21 cellular contexts compared by ENCODE assay signal in the genomic region with DNA sequence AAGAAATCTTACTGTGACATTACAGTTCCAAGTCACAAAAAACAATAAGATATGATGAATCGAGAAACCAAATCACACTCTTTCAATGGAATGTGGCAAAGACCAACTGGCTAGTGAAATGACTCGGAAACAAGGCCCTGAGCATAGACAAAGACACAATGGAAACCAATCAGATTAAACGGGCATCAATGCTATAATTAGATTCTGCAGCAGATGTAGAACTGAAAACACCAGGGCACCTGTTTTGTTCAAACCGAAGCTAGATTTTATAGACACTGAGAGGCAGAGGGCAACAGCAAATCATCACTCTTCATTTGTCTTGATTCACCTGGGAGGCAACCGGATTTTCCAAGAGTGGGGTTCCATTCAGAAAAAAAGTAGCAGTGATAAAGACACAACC.
A peak's percentile ranks its signal among the peaks of the same experiment; 100 is the strongest.
DNase-seq lines count a peak whose midpoint lies in the region; ATAC-seq, FAIRE-seq and TF ChIP-seq lines count a peak whose summit lies in the region.
"Had no signal": no experiment of that assay in that cellular context is flagged by ENCODE, and none has a peak within 500 bp of the region (broad histone marks: within the 10 kb centered on the region; RNA-seq: fewer than 3 reads in every experiment).

No MANE protein-coding gene starts in this region.

- no peaks in the 10 kb centered on the region for H3K23me2 ChIP-seq in H1 (ENCODE audit: low read depth, low read length)

- ATAC-seq in HG03280 (IDR thresholded peaks at IDR 0.05; ENCODE audit: unreplicated experiment): no peak
- no peak for ATAC-seq in left colon
- ATAC-seq: left lobe of liver, WTC11 had no signal

- CTCF ChIA-PET in H1 (lab: Charles Lee; ENCODE audit: partially characterized antibody): no interaction called here

- H4K20me1 ChIP-seq in H1 (replicated peaks in 1 of 2; ENCODE audit: control insufficient read depth in 1 of 2, insufficient read depth in 2 of 2, low read length in 2 of 2) (no peaks in the 10 kb centered on the region), hepatocyte (ENCODE audit: insufficient read depth, poor library complexity, severe bottlenecking) (no peaks in the 10 kb centered on the region)

- H4K5ac ChIP-seq in H1 (ENCODE audit: insufficient read length, low read depth, low read length) (no peak overlapping the region), mesendoderm (ENCODE audit: low read length) (no peak overlapping the region)

- TF ChIP-seq RAD21 in H1 (IDR thresholded peaks at IDR 0.05 in 1 of 2, conservative IDR thresholded peaks at IDR 0.05 in 1 of 2; ENCODE audit: low read depth in 2 of 2, low read length in 2 of 2): no peak

- H3K27ac ChIP-seq in H1 (ENCODE audit: low read depth, low read length) (no peak overlapping the region), hepatocyte (no peak overlapping the region), mesendoderm (ENCODE audit: low read depth, low read length) (no peak overlapping the region)
- H3K27ac ChIP-seq: adrenal gland, breast epithelium, coronary artery had no signal

- no peak for TF ChIP-seq POLR2A in H1 (IDR thresholded peaks at IDR 0.05; ENCODE audit: control extremely low read depth in 1 of 2, low read depth in 2 of 2, low read length in 2 of 2)

- intact Hi-C loops in left colon (cut with DNase I, micrococcal nuclease): no loop called here

- 97% methylated on average over 5 of the region's 5 CpGs; no CpG with 5 or more reads in 1 of the 2 experiments for WGBS in H1 (ENCODE audit: extremely low coverage in 1 of 2, insufficient coverage in 1 of 2, insufficient read length in 1 of 2, insufficient replicate concordance in 2 of 2, low coverage in 1 of 2, low lambda C conversion rate in 2 of 2, missing lambda C conversion rate in 1 of 2), 2 experiments
- WGBS in hepatocyte (ENCODE audit: low lambda C conversion rate, missing lambda C conversion rate): 93% methylated on average over 5 of the region's 5 CpGs
- no CpG with 5 or more reads among the region's 5 CpGs for WGBS in mesendoderm (ENCODE audit: extremely low coverage, insufficient coverage, low lambda C conversion rate)

- no peaks in the 10 kb centered on the region for H3K79me2 ChIP-seq in H1 (ENCODE audit: control insufficient read depth in 1 of 2, insufficient read depth in 2 of 2, low read length in 2 of 2)
- no peaks in the 10 kb centered on the region for H3K79me2 ChIP-seq in hepatocyte
- H3K79me2 ChIP-seq in mesendoderm (ENCODE audit: control insufficient read depth, insufficient read depth, low read length): no peaks in the 10 kb centered on the region

- H2AK5ac ChIP-seq in H1 (ENCODE audit: low read depth, low read length) (no peak overlapping the region), mesendoderm (ENCODE audit: low read length) (no peak overlapping the region)

- H3K4me1 ChIP-seq in H1 (replicated peaks in 1 of 4; ENCODE audit: control insufficient read depth in 3 of 4, insufficient read depth in 4 of 4, low read length in 3 of 4) (peaks cover 0 to 3% (median 0%) of the 10 kb centered on the region in 4 experiments; a peak in 2 of 7 replicates), hepatocyte (ENCODE audit: insufficient read depth) (no peaks in the 10 kb centered on the region), mesendoderm (ENCODE audit: control insufficient read depth, low read depth, low read length) (no peaks in the 10 kb centered on the region)
- H3K4me1 ChIP-seq: adrenal gland, breast epithelium had no signal

- H3K9me3 ChIP-seq in H1 (ENCODE audit: insufficient read depth in 2 of 2, low read depth in 1 of 2, low read length in 1 of 2) (peaks cover 0 to 2% of the 10 kb centered on the region in 2 experiments; a peak in 2 of 4 replicates), hepatocyte (ENCODE audit: low read depth) (no peaks in the 10 kb centered on the region)
- H3K9me3 ChIP-seq: adrenal gland, breast epithelium had no signal

- H2BK15ac ChIP-seq in H1 (ENCODE audit: low read length): no peak overlapping the region
- H2BK15ac ChIP-seq in mesendoderm (replicated peaks; ENCODE audit: low read depth): no peak overlapping the region

- POLR2A ChIA-PET in H1 (lab: Charles Lee; ENCODE audit: partially characterized antibody): no interaction called here

- no peak overlapping the region for H4K8ac ChIP-seq in H1 (ENCODE audit: extremely low read depth, insufficient read depth, low read length)
- no peak overlapping the region for H4K8ac ChIP-seq in mesendoderm (ENCODE audit: low read depth, low read length)

- H2BK120ac ChIP-seq in H1 (replicated peaks; ENCODE audit: low read depth, low read length): no peak overlapping the region
- no peak overlapping the region for H2BK120ac ChIP-seq in mesendoderm (ENCODE audit: low read depth, low read length)

- H4K91ac ChIP-seq in H1 (replicated peaks; ENCODE audit: insufficient read length, low read length): no peak overlapping the region

- H3K4ac ChIP-seq in H1 (replicated peaks; ENCODE audit: insufficient read length, low read depth, low read length) (no peak overlapping the region), mesendoderm (ENCODE audit: low read depth, low read length) (no peak overlapping the region)

- H3K36me3 ChIP-seq in H1 (ENCODE audit: control insufficient read depth in 2 of 4, insufficient read depth in 4 of 4, low read length in 3 of 4): no peaks in the 10 kb centered on the region
- no peaks in the 10 kb centered on the region for H3K36me3 ChIP-seq in hepatocyte (replicated peaks; ENCODE audit: insufficient read depth, low read depth)
- H3K36me3 ChIP-seq in mesendoderm (ENCODE audit: control insufficient read depth, insufficient read depth, low read length): no peaks in the 10 kb centered on the region
- H3K36me3 ChIP-seq: adrenal gland, breast epithelium had no signal

- TF ChIP-seq CTCF in H1 (IDR thresholded peaks at IDR 0.05; ENCODE audit: control extremely low read depth in 1 of 3, insufficient read depth in 1 of 3, low read depth in 1 of 3, low read length in 3 of 3) (no peak), hepatocyte (IDR thresholded peaks at IDR 0.05; ENCODE audit: poor library complexity) (no peak)

- TF ChIP-seq EP300 in H1 (IDR thresholded peaks at IDR 0.05; ENCODE audit: borderline replicate concordance in 1 of 2, low read depth in 2 of 2, low read length in 2 of 2): no peak

- H3K18ac ChIP-seq in H1 (ENCODE audit: extremely low read depth, low read length): no peak overlapping the region
- H3K18ac ChIP-seq in mesendoderm (ENCODE audit: low read length): no peak overlapping the region

- H2AFZ ChIP-seq in H1 (ENCODE audit: low read length) (0 out of 2 replicates have a peak overlapping the region, but pooled peaks have one; percentile 21), hepatocyte (no peak overlapping the region)

- H3K9me2 ChIP-seq in hepatocyte (replicated peaks; ENCODE audit: insufficient read depth): no peaks in the 10 kb centered on the region

- no peak overlapping the region for H2BK20ac ChIP-seq in H1 (ENCODE audit: low read length)

- H3K9ac ChIP-seq in H1 (replicated peaks in 1 of 4; ENCODE audit: extremely low read depth in 1 of 4, low read depth in 3 of 4, low read length in 3 of 4) (no peak overlapping the region), mesendoderm (ENCODE audit: low read length) (no peak overlapping the region)

- H3K4me2 ChIP-seq in H1 (ENCODE audit: insufficient read depth in 1 of 2, low read depth in 2 of 2, low read length in 2 of 2): no peak overlapping the region
- no peak overlapping the region for H3K4me2 ChIP-seq in hepatocyte
- H3K4me2 ChIP-seq in mesendoderm (ENCODE audit: low read length): no peak overlapping the region

- DNase-seq in DMS153 (lab: John Stamatoyannopoulos, UW) (peak; percentile 89), NCI-H1105 treated with DMSO at 0.1 percent for 48 hours (lab: John Stamatoyannopoulos, UW) (peak; percentile 89), NCI-H82 (lab: John Stamatoyannopoulos, UW) (peak; percentile 95), H1 (ENCODE audit: low read depth in 1 of 2, low spot score in 2 of 2) (no peak), hepatocyte (ENCODE audit: low spot score) (no peak), left colon (no peak), mesendoderm (no peak)
- DNase-seq: activated CD4-positive, alpha-beta T cell treated with anti-CD3 and anti-CD28 coated beads, Interleukin-2, amount 50 U/mL, for 4 hours; adrenal gland; CD8-positive, alpha-beta memory T cell; HCEC 1CT; NCI-H187 treated with DMSO at 0.1 percent for 48 hours; stimulated activated CD4-positive, alpha-beta T cell treated with anti-CD3 and anti-CD28 coated beads, Interleukin-4, amount 100 ng/mL, for 4 hours; T-helper 9 cell; trophoblast cell had no signal

- H2BK12ac ChIP-seq in H1 (ENCODE audit: low read depth, low read length): no peak overlapping the region

- H3K23ac ChIP-seq in H1 (ENCODE audit: insufficient read length): no peak overlapping the region
- H3K23ac ChIP-seq in mesendoderm (ENCODE audit: low read length): no peak overlapping the region

- FAIRE-seq in H1 (lab: Jason Lieb, UNC): peak; percentile 24
- FAIRE-seq: endometrium had no signal

- H3K79me1 ChIP-seq in H1 (ENCODE audit: low read depth, low read length) (no peaks in the 10 kb centered on the region), mesendoderm (ENCODE audit: low read length) (no peaks in the 10 kb centered on the region)

- no peaks in the 10 kb centered on the region for H3K27me3 ChIP-seq in H1 (replicated peaks in 1 of 4; ENCODE audit: control insufficient read depth in 3 of 4, extremely low read depth in 1 of 4, insufficient read depth in 3 of 4, low read length in 3 of 4)
- no peaks in the 10 kb centered on the region for H3K27me3 ChIP-seq in hepatocyte
- no peaks in the 10 kb centered on the region for H3K27me3 ChIP-seq in mesendoderm (ENCODE audit: insufficient read depth, low read length, poor library complexity)
- H3K27me3 ChIP-seq: adrenal gland, breast epithelium had no signal

- H3K4me3 ChIP-seq in H1 (ENCODE audit: extremely low read depth in 1 of 4, insufficient read depth in 2 of 4, low read depth in 3 of 4, low read length in 4 of 4) (no peak overlapping the region), hepatocyte (no peak overlapping the region), mesendoderm (ENCODE audit: low read length) (no peak overlapping the region)
- H3K4me3 ChIP-seq: adrenal gland, breast epithelium, coronary artery had no signal

- H2BK5ac ChIP-seq in H1 (ENCODE audit: low read depth, low read length) (no peak overlapping the region), mesendoderm (ENCODE audit: low read length) (no peak overlapping the region)

- H3K14ac ChIP-seq in H1 (ENCODE audit: insufficient read length): no peak overlapping the region

- H3K56ac ChIP-seq in H1 (replicated peaks; ENCODE audit: insufficient read length, low read depth, low read length) (no peak overlapping the region), mesendoderm (ENCODE audit: low read length) (no peak overlapping the region)

TF ChIP-seq in H1, 55 proteins besides CTCF, POLR2A, EP300 and RAD21 (continues in another document):
- TF ChIP-seq RXRA (IDR thresholded peaks at IDR 0.05; ENCODE audit: insufficient read depth, low read depth, low read length) (no peak), RFX5 (IDR thresholded peaks at IDR 0.05; ENCODE audit: borderline replicate concordance, low read depth, low read length) (no peak), TAF1 (IDR thresholded peaks at IDR 0.05; ENCODE audit: low read depth, low read length) (no peak), CHD1 (IDR thresholded peaks at IDR 0.05; ENCODE audit: low read depth, low read length) (no peak), NANOG (IDR thresholded peaks at IDR 0.05; ENCODE audit: insufficient read depth, low read depth, low read length, poor library complexity, severe bottlenecking) (no peak)

Comparison
In these comparisons a context has a peak if more than half of its experiments do, and no peak if none do; other contexts are left out.
1. DNase-seq: peak in DMS153 (single experiment), NCI-H1105 treated with DMSO at 0.1 percent for 48 hours (single experiment) and NCI-H82 (single experiment); none in H1 (0 of 2), hepatocyte (single experiment), left colon (0 of 2) and mesendoderm (single experiment).